ENCODE assay signal across 18 cellular contexts in the genomic region with DNA sequence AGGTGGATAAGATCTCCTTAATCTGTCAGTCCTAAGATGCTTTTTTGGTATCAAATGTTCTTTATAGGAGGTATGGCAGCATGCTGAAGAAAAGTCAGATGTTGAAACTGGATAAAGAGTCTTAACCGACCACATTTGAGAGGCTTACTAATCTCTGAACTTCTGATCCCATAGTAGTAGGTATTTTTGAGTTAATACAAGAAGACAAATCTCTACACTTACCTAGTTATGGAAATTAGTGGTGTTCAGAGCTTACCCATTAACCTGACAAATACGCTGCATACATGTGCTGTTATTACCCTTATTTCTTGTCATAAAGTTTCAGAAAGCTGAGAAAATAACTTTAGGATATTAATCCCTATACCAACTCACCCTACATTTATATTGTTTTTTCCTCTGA.
A peak's percentile ranks its signal among the peaks of the same experiment; 100 is the strongest.
DNase-seq lines count a peak whose midpoint lies in the region; ATAC-seq and TF ChIP-seq lines count a peak whose summit lies in the region.
"Had no signal": no experiment of that assay in that cellular context is flagged by ENCODE, and none has a peak within 500 bp of the region (broad histone marks: within the 10 kb centered on the region; RNA-seq: fewer than 3 reads in every experiment).

No MANE protein-coding gene starts in this region.

- no peak overlapping the region for H3K27ac Mint-ChIP-seq in activated CD4-positive, alpha-beta T cell treated with anti-CD3 and anti-CD28 coated beads for 36 hours
- H3K27ac Mint-ChIP-seq: CD14-positive monocyte; CD8-positive, alpha-beta T cell; IgD-negative memory B cell had no signal

- H3K4me3 Mint-ChIP-seq in activated CD4-positive, alpha-beta T cell treated with anti-CD3 and anti-CD28 coated beads for 36 hours, result no peak overlapping the region
- H3K4me3 Mint-ChIP-seq: CD14-positive monocyte; CD8-positive, alpha-beta T cell; IgD-negative memory B cell had no signal

- H3K4me3 ChIP-seq in OCI-LY3 (ENCODE audit: low read length) (no peak overlapping the region), vagina (no peak overlapping the region)
- H3K4me3 ChIP-seq: GM23248 had no signal

- CTCF ChIA-PET in activated CD4-positive, alpha-beta T cell treated with anti-CD3 and anti-CD28 coated beads for 36 hours (lab: Charles Lee), result no interaction called here

- H3K4me1 ChIP-seq in OCI-LY3 (ENCODE audit: low read length) (peaks cover 10% of the 10 kb centered on the region), vagina (no peaks in the 10 kb centered on the region)

- H3K27me3 Mint-ChIP-seq in activated CD4-positive, alpha-beta T cell treated with anti-CD3 and anti-CD28 coated beads for 36 hours, result no peaks in the 10 kb centered on the region
- H3K27me3 Mint-ChIP-seq: IgD-negative memory B cell had no signal

- ATAC-seq in HG02938 (IDR thresholded peaks at IDR 0.05; ENCODE audit: unreplicated experiment), result peak; percentile 62
- ATAC-seq in activated CD4-positive, alpha-beta T cell treated with anti-CD3 and anti-CD28 coated beads for 36 hours, result no peak
- ATAC-seq: CD8-positive, alpha-beta T cell had no signal

- H3K36me3 Mint-ChIP-seq in activated CD4-positive, alpha-beta T cell treated with anti-CD3 and anti-CD28 coated beads for 36 hours (ENCODE audit: low read depth), result no peaks in the 10 kb centered on the region
- H3K36me3 Mint-ChIP-seq: CD14-positive monocyte; CD8-positive, alpha-beta T cell; IgD-negative memory B cell had no signal

- DNase-seq in NCI-H82 (lab: John Stamatoyannopoulos, UW), result peak; percentile 4
- DNase-seq in NCI-H82 treated with DMSO at 0.1 percent for 48 hours (lab: John Stamatoyannopoulos, UW; ENCODE audit: unreplicated experiment), result no peak
- no peak for DNase-seq in vagina (ENCODE audit: extremely low spot score in 2 of 2)
- no peak for DNase-seq in GOT3 (lab: John Stamatoyannopoulos, UW)
- DNase-seq in kidney glomerular epithelial cell (lab: John Stamatoyannopoulos, UW), result no peak
- DNase-seq in activated CD4-positive, alpha-beta T cell treated with anti-CD3 and anti-CD28 coated beads for 36 hours, result no peak
- DNase-seq: CD8-positive, alpha-beta T cell; COR-L47; DMS53; GF-D8; GM23248; H7 had no signal

- H3K4me1 Mint-ChIP-seq in activated CD4-positive, alpha-beta T cell treated with anti-CD3 and anti-CD28 coated beads for 36 hours, result no peaks in the 10 kb centered on the region
- H3K4me1 Mint-ChIP-seq: CD14-positive monocyte, IgD-negative memory B cell had no signal

- no peaks in the 10 kb centered on the region for H4K20me1 ChIP-seq in OCI-LY3 (ENCODE audit: insufficient read depth, low read length)

- no peak for TF ChIP-seq POLR2A in vagina (IDR thresholded peaks at IDR 0.05)

- no peaks in the 10 kb centered on the region for H3K79me2 ChIP-seq in OCI-LY3 (ENCODE audit: low read length)

- H3K9ac ChIP-seq in OCI-LY3 (ENCODE audit: low read length), result no peak overlapping the region
- H3K9ac ChIP-seq: GM23248, KMS-11 had no signal

- no peak overlapping the region for H3K27ac ChIP-seq in OCI-LY3 (ENCODE audit: low read length)
- peak overlapping the region; percentile 64 for H3K27ac ChIP-seq in vagina
- H3K27ac ChIP-seq: 22Rv1, GM23248, KMS-11 had no signal

- H3K27me3 ChIP-seq in OCI-LY3 (ENCODE audit: low read depth, low read length) (no peaks in the 10 kb centered on the region), vagina (no peaks in the 10 kb centered on the region)

- POLR2A ChIA-PET in activated CD4-positive, alpha-beta T cell treated with anti-CD3 and anti-CD28 coated beads for 36 hours (lab: Charles Lee), result no interaction called here

- peak overlapping the region; percentile 34; the same call in 1 of the 2 replicates for H3K4me2 ChIP-seq in OCI-LY3 (ENCODE audit: low read length)
- H3K4me2 ChIP-seq: KMS-11 had no signal

- no peak for TF ChIP-seq CTCF in OCI-LY3 (IDR thresholded peaks at IDR 0.05; ENCODE audit: low read depth, low read length)
- TF ChIP-seq CTCF in vagina (IDR thresholded peaks at IDR 0.05), result no peak

- no peak overlapping the region for H2AFZ ChIP-seq in OCI-LY3 (ENCODE audit: low read depth, low read length)

- peaks cover 4% of the 10 kb centered on the region for H3K9me3 Mint-ChIP-seq in activated CD4-positive, alpha-beta T cell treated with anti-CD3 and anti-CD28 coated beads for 36 hours (ENCODE audit: low read depth)
- H3K9me3 Mint-ChIP-seq: CD14-positive monocyte; CD8-positive, alpha-beta T cell had no signal

- H3K9me3 ChIP-seq in OCI-LY3 (ENCODE audit: insufficient read depth, low read length) (no peaks in the 10 kb centered on the region), vagina (no peaks in the 10 kb centered on the region)

- intact Hi-C loops in vagina (cut with DNase I), result loop anchor here (5.0 kb wide), 1 partner anchor 69 kb away; no protein-coding TSS in a partner anchor
- intact Hi-C loops in activated CD4-positive, alpha-beta T cell treated with anti-CD3 and anti-CD28 coated beads for 36 hours (cut with DNase I, micrococcal nuclease), result no loop called here

- H3K36me3 ChIP-seq in OCI-LY3 (replicated peaks; ENCODE audit: low read depth, low read length) (no peaks in the 10 kb centered on the region), vagina (no peaks in the 10 kb centered on the region)
